9 cellular contexts compared by ENCODE assay signal in genomic region chr2:68767031-68767961, GRCh38. TPM values are rescaled to one million over a fixed set of nuclear protein-coding genes. Genes with fewer than 3 reads are reported as not detected.
A peak's percentile ranks its signal among the peaks of the same experiment; 100 is the strongest.
DNase-seq lines count a peak whose midpoint lies in the region; ATAC-seq, FAIRE-seq and TF ChIP-seq lines count a peak whose summit lies in the region.
"Had no signal": no experiment of that assay in that cellular context is flagged by ENCODE, and none has a peak within 500 bp of the region (broad histone marks: within the 10 kb centered on the region; RNA-seq: fewer than 3 reads in every experiment).

No MANE protein-coding gene starts in this region.

- H3K27me3 ChIP-seq in KMS-11 (ENCODE audit: insufficient read depth, low read depth) (no peaks in the 10 kb centered on the region), heart left ventricle (no peaks in the 10 kb centered on the region)

- H3K27ac Mint-ChIP-seq in activated naive CD4-positive, alpha-beta T cell treated with anti-CD3 and anti-CD28 coated beads, Interleukin-2, amount 50 U/mL, for 24 hours = peak overlapping the region; percentile 100

- H3K9me3 ChIP-seq in heart left ventricle = no peaks in the 10 kb centered on the region

- H3K36me3 ChIP-seq in KMS-11 (ENCODE audit: insufficient read depth) (no peaks in the 10 kb centered on the region), heart left ventricle (no peaks in the 10 kb centered on the region)
- H3K36me3 ChIP-seq: WERI-Rb-1 had no signal

- no peaks in the 10 kb centered on the region for H4K20me1 ChIP-seq in KMS-11 (ENCODE audit: insufficient read depth)

- ATAC-seq in heart left ventricle = no peak

- peaks cover 97% of the 10 kb centered on the region for H3K4me1 Mint-ChIP-seq in activated naive CD4-positive, alpha-beta T cell treated with anti-CD3 and anti-CD28 coated beads, Interleukin-2, amount 50 U/mL, for 24 hours

- H3K27ac ChIP-seq in KMS-11 = peak overlapping the region; percentile 96
- peak overlapping the region in 3 of 12 donors; percentile 33 to 84 (median 49) for H3K27ac ChIP-seq in heart left ventricle
- H3K27ac ChIP-seq: WERI-Rb-1 had no signal

- H3K4me3 Mint-ChIP-seq in activated naive CD4-positive, alpha-beta T cell treated with anti-CD3 and anti-CD28 coated beads, Interleukin-2, amount 50 U/mL, for 24 hours = peak overlapping the region; percentile 77

- no peaks in the 10 kb centered on the region for H3K27me3 Mint-ChIP-seq in activated naive CD4-positive, alpha-beta T cell treated with anti-CD3 and anti-CD28 coated beads, Interleukin-2, amount 50 U/mL, for 24 hours

- WGBS in heart left ventricle, 4 donors = 87 to 91% (median 89%) methylated on average over 19 of the region's 19 CpGs

- H3K36me3 Mint-ChIP-seq in activated naive CD4-positive, alpha-beta T cell treated with anti-CD3 and anti-CD28 coated beads, Interleukin-2, amount 50 U/mL, for 24 hours = no peaks in the 10 kb centered on the region

- H3K4me2 ChIP-seq in KMS-11 = peak overlapping the region; percentile 79

- intact Hi-C loops in heart left ventricle (cut with DNase I) = loop anchor here in 1 of 10 donors (5.0 kb wide), 1 partner anchor 65 kb away; no protein-coding TSS in a partner anchor

- peak overlapping the region; percentile 81 for H3K9ac ChIP-seq in KMS-11

- TF ChIP-seq POLR2A in heart left ventricle (IDR thresholded peaks at IDR 0.05) = no peak

- peak overlapping the region; percentile 74 for H2AFZ ChIP-seq in KMS-11 (ENCODE audit: low read depth)

- DNase-seq in GM19239 (ENCODE audit: insufficient read length, low spot score) (no peak), SW 1271 (lab: John Stamatoyannopoulos, UW) (no peak), heart left ventricle (no peak), hippocampal formation (lab: John Stamatoyannopoulos, UW) (no peak), GOT3 (lab: John Stamatoyannopoulos, UW) (no peak)
- DNase-seq in stimulated activated CD4-positive, alpha-beta T cell treated with anti-CD3 and anti-CD28 coated beads, Interleukin-4, amount 100 ng/mL, for 1 hour = peak; percentile 30
- DNase-seq: WERI-Rb-1 had no signal

- H3K9me3 Mint-ChIP-seq in activated naive CD4-positive, alpha-beta T cell treated with anti-CD3 and anti-CD28 coated beads, Interleukin-2, amount 50 U/mL, for 24 hours = no peaks in the 10 kb centered on the region

- H3K4me1 ChIP-seq in KMS-11 (ENCODE audit: low read depth, poor library complexity, severe bottlenecking) (peaks cover 72% of the 10 kb centered on the region), heart left ventricle (peaks cover 12 to 100% (median 35%) of the 10 kb centered on the region in 12 donors)

- TF ChIP-seq CTCF in KMS-11 (conservative IDR thresholded peaks at IDR 0.05; ENCODE audit: low read depth, low read length) = no peak
- TF ChIP-seq CTCF in heart left ventricle (IDR thresholded peaks at IDR 0.05) = no peak

- H3K4me3 ChIP-seq in KMS-11 (IDR thresholded peaks at IDR 0.05; ENCODE audit: insufficient read depth, low read depth, low read length) (peak overlapping the region; percentile 71), heart left ventricle (peak overlapping the region in 1 of 12 donors; percentile 6)

- peak; percentile 86 for FAIRE-seq in GM19239 (lab: Jason Lieb, UNC)

- no peaks in the 10 kb centered on the region for H3K79me2 ChIP-seq in KMS-11 (ENCODE audit: insufficient read depth, low read depth)

RNA-seq across cellular contexts. Expression of gene ARHGAP25, which starts 32.7 kb away (rescaled TPM):
- total RNA-seq in heart left ventricle = 10 to 100 TPM in 2 of 9 donors, 1 to 10 TPM in 7; 2.6 to 27.9 (median 5.4) TPM
- 1 to 10 TPM; 2.9 to 4.8 TPM for polyA plus RNA-seq in heart left ventricle
